Comparison of ENCODE assay signal across 2 cellular contexts in genomic region chr15:63084806-63085205, GRCh38.
A peak's percentile ranks its signal among the peaks of the same experiment; 100 is the strongest.
TF ChIP-seq lines count a peak whose summit lies in the region.

No MANE protein-coding gene starts in this region.

TF ChIP-seq in WTC11, 78 proteins besides CTCF, POLR2A, EP300 and RAD21 (continued from another document):
- no peak for TF ChIP-seq FOXP4 (CRISPR knock-in tag; IDR thresholded peaks at IDR 0.05)
- no peak for TF ChIP-seq SP1 (CRISPR knock-in tag; conservative IDR thresholded peaks at IDR 0.05)
- TF ChIP-seq PRDM15 (CRISPR knock-in tag; IDR thresholded peaks at IDR 0.05) = no peak
- no peak for TF ChIP-seq FOXJ3 (CRISPR knock-in tag; IDR thresholded peaks at IDR 0.05; ENCODE audit: borderline replicate concordance)
- no peak for TF ChIP-seq CREM (CRISPR knock-in tag; IDR thresholded peaks at IDR 0.05)
- TF ChIP-seq ELF4 (CRISPR knock-in tag; IDR thresholded peaks at IDR 0.05; ENCODE audit: low read depth) = no peak
- TF ChIP-seq NFYB (CRISPR knock-in tag; conservative IDR thresholded peaks at IDR 0.05; ENCODE audit: low read depth) = no peak
- TF ChIP-seq ARID4B (CRISPR knock-in tag; IDR thresholded peaks at IDR 0.05; ENCODE audit: borderline replicate concordance) = no peak
- no peak for TF ChIP-seq ZMAT4 (CRISPR knock-in tag; IDR thresholded peaks at IDR 0.05)

TF ChIP-seq in liver, 16 proteins besides CTCF, POLR2A, EP300 and RAD21 (continued from another document):
- peak; percentile 44 for TF ChIP-seq ATF3 (IDR thresholded peaks at IDR 0.05)
- TF ChIP-seq HNF4A (conservative IDR thresholded peaks at IDR 0.05) = peak; percentile 44 to 57
- TF ChIP-seq RXRA (IDR thresholded peaks at IDR 0.05) = peak; percentile 62 to 79
